ENCODE assay signal across 8 cellular contexts in the genomic region with DNA sequence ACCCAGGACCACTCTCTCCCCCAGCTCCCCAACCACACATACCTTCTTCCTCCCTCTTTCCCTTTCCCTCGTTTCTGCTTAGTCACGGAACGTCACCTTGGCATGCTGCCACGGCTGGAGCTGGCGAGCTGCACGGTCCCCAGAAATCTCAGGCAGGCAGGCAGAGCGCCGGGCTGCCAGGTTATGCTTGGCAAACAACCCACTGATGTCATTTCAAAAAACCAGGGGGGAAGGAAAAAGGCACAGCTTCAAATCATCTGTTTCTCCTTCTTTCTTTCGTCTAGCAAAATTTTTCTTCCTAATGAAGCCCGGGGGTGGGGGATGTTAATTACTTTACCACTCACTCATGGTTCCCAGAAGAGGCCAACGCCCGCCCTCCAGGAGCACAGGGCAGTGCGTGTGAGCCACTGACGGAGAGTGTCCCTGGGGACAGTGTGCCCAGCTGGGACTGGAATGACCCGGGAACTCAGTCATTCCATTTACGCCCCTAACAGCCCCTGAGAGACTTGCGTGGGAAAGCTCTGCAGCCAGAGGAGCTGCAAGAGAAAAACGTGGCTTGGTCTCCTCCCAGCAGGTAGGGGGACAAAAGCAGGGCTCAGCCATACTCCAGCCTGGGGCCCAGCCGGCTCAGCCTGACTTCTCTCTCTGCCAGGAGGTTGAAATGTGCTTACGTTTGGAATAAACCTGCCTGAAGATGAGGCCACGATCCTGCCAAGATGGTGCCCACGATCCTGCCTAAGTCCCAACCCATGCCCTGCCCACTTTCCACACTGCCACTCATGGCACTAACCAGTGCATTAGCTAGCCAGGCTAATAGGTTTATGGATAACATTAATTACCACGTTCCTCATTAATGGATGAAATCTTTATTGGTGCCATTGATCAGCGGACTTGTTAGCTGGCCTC.
A peak's percentile ranks its signal among the peaks of the same experiment; 100 is the strongest.
DNase-seq lines count a peak whose midpoint lies in the region; ATAC-seq, FAIRE-seq and TF ChIP-seq lines count a peak whose summit lies in the region.

No MANE protein-coding gene starts in this region.

- H3K27me3 ChIP-seq in BLaER1 treated with 17β-estradiol and CSF1 and Interleukin-3, amounts not matched to agents 10 nM and 100 nM: no peaks in the 10 kb centered on the region
- no peaks in the 10 kb centered on the region for H3K27me3 ChIP-seq in keratinocyte (ENCODE audit: control insufficient read depth, extremely low read depth, insufficient read depth, low read length)
- no peaks in the 10 kb centered on the region for H3K27me3 ChIP-seq in subcutaneous abdominal adipose tissue (ENCODE audit: control insufficient read depth in 5 of 5, insufficient read depth in 4 of 5, low read length in 5 of 5)

- H4K20me1 ChIP-seq in BLaER1 treated with 17β-estradiol and CSF1 and Interleukin-3, amounts not matched to agents 10 nM and 100 nM: peaks cover 0 to 59% (median 0%) of the 10 kb centered on the region in 11 experiments; a peak in 7 of 22 replicates
- no peaks in the 10 kb centered on the region for H4K20me1 ChIP-seq in keratinocyte (ENCODE audit: control insufficient read depth, extremely low read depth, insufficient read depth, low read length)

- peak; percentile 48 for FAIRE-seq in keratinocyte (lab: Jason Lieb, UNC)

- H2AFZ ChIP-seq in keratinocyte (ENCODE audit: control insufficient read depth, low read length): peak overlapping the region; percentile 20

- H3K4me2 ChIP-seq in BLaER1 treated with 17β-estradiol and CSF1 and Interleukin-3, amounts not matched to agents 10 nM and 100 nM: peak overlapping the region; percentile 49 to 78 (median 66)
- peak overlapping the region; percentile 46 for H3K4me2 ChIP-seq in keratinocyte (ENCODE audit: control insufficient read depth, extremely low read depth, insufficient read depth, low read depth, low read length)

- peak overlapping the region in 3 of 11 experiments; percentile 15 to 59 (median 18); a peak in 3 of 22 replicates for H3K9ac ChIP-seq in BLaER1 treated with 17β-estradiol and CSF1 and Interleukin-3, amounts not matched to agents 10 nM and 100 nM
- H3K9ac ChIP-seq in keratinocyte (ENCODE audit: control insufficient read depth, extremely low read depth, insufficient read depth, low read length) (no peak overlapping the region), subcutaneous abdominal adipose tissue (ENCODE audit: low read length in 5 of 5) (no peak overlapping the region)

- TF ChIP-seq CTCF in astrocyte of the spinal cord (IDR thresholded peaks at IDR 0.05; ENCODE audit: low read depth, low read length): peak; percentile 10
- TF ChIP-seq CTCF in keratinocyte (optimal IDR thresholded peaks at IDR 0.05 in 1 of 3, IDR thresholded peaks at IDR 0.05 in 1 of 3, conservative IDR thresholded peaks at IDR 0.05 in 1 of 3; ENCODE audit: extremely low read depth in 1 of 3, insufficient read depth in 2 of 3, low read length in 3 of 3): no peak

- no peaks in the 10 kb centered on the region for H3K9me1 ChIP-seq in keratinocyte (ENCODE audit: control insufficient read depth, extremely low read depth, insufficient read depth, low read length)

- H3K36me3 ChIP-seq in BLaER1 treated with 17β-estradiol and CSF1 and Interleukin-3, amounts not matched to agents 10 nM and 100 nM: peaks cover 0 to 5% (median 0%) of the 10 kb centered on the region in 11 experiments; a peak in 1 of 22 replicates
- no peaks in the 10 kb centered on the region for H3K36me3 ChIP-seq in keratinocyte (ENCODE audit: control insufficient read depth in 2 of 2, extremely low read depth in 1 of 2, insufficient read depth in 2 of 2, low read length in 2 of 2)
- H3K36me3 ChIP-seq in subcutaneous abdominal adipose tissue (ENCODE audit: control insufficient read depth in 5 of 5, insufficient read depth in 5 of 5, low read length in 5 of 5): peaks cover 0 to 2% (median 0%) of the 10 kb centered on the region in 5 donors

- H3K27ac ChIP-seq in BLaER1 treated with 17β-estradiol and CSF1 and Interleukin-3, amounts not matched to agents 10 nM and 100 nM: peak overlapping the region in 1 of 11 experiments; percentile 45; a peak in 1 of 22 replicates
- H3K27ac ChIP-seq in keratinocyte (ENCODE audit: control insufficient read depth, insufficient read depth, low read length) (no peak overlapping the region), subcutaneous abdominal adipose tissue (ENCODE audit: low read depth, low read length) (no peak overlapping the region)

- ATAC-seq in HG03565 (IDR thresholded peaks at IDR 0.05; ENCODE audit: unreplicated experiment): no peak
- no peak for ATAC-seq in HG02763 (IDR thresholded peaks at IDR 0.05; ENCODE audit: unreplicated experiment)

- in situ Hi-C loops in astrocyte of the spinal cord (cut with HindIII; ENCODE audit: low sequenced_read_pairs): no loop called here

- no peaks in the 10 kb centered on the region for H3K79me2 ChIP-seq in keratinocyte (ENCODE audit: control insufficient read depth, insufficient read depth, low read length)

- dilution Hi-C loops in keratinocyte (cut with MboI; ENCODE audit: extremely low pct_ligation_motif_present, low sequenced_read_pairs): no loop called here

- no peak overlapping the region for H3K4me3 ChIP-seq in BLaER1 treated with 17β-estradiol and CSF1 and Interleukin-3, amounts not matched to agents 10 nM and 100 nM
- H3K4me3 ChIP-seq in astrocyte of the spinal cord (ENCODE audit: low read depth, low read length): no peak overlapping the region
- H3K4me3 ChIP-seq in keratinocyte (ENCODE audit: control insufficient read depth in 2 of 3, extremely low read depth in 1 of 3, insufficient read depth in 2 of 3, low read depth in 1 of 3, low read length in 3 of 3): no peak overlapping the region
- peak overlapping the region in 3 of 5 donors; percentile 13 to 31 (median 17) for H3K4me3 ChIP-seq in subcutaneous abdominal adipose tissue (ENCODE audit: low read depth in 1 of 5, low read length in 5 of 5)

- DNase-seq in NCI-H1694 treated with DMSO at 0.1 percent for 48 hours (lab: John Stamatoyannopoulos, UW) (peak; percentile 62), astrocyte of the spinal cord (ENCODE audit: low read depth, low spot score) (peak; percentile 90), keratinocyte (ENCODE audit: low read depth, low spot score) (peak; percentile 40), epidermal melanocyte (ENCODE audit: insufficient read length, low spot score) (no peak)

- no peaks in the 10 kb centered on the region for H3K9me3 ChIP-seq in BLaER1 treated with 17β-estradiol and CSF1 and Interleukin-3, amounts not matched to agents 10 nM and 100 nM (replicated peaks in 1 of 11)
- no peaks in the 10 kb centered on the region for H3K9me3 ChIP-seq in keratinocyte (ENCODE audit: control insufficient read depth, low read depth, low read length)
- H3K9me3 ChIP-seq in subcutaneous abdominal adipose tissue (ENCODE audit: control insufficient read depth in 5 of 5, low read length in 5 of 5): no peaks in the 10 kb centered on the region

- peaks cover 72 to 96% (median 83%) of the 10 kb centered on the region in 10 experiments for H3K4me1 ChIP-seq in BLaER1 treated with 17β-estradiol and CSF1 and Interleukin-3, amounts not matched to agents 10 nM and 100 nM
- H3K4me1 ChIP-seq in keratinocyte (ENCODE audit: control insufficient read depth, extremely low read depth, insufficient read depth, low read length): peaks cover 9% of the 10 kb centered on the region
- peaks cover 5 to 47% (median 31%) of the 10 kb centered on the region in 5 donors for H3K4me1 ChIP-seq in subcutaneous abdominal adipose tissue (ENCODE audit: control insufficient read depth in 5 of 5, insufficient read depth in 5 of 5, low read length in 5 of 5)

Comparison
In these comparisons a context has a peak if more than half of its experiments do, and no peak if none do; other contexts are left out.
1. H3K4me3 ChIP-seq: peak in subcutaneous abdominal adipose tissue (3 of 5); none in BLaER1 treated with 17β-estradiol and CSF1 and Interleukin-3, amounts not matched to agents 10 nM and 100 nM (0 of 10), astrocyte of the spinal cord (single experiment) and keratinocyte (0 of 3).